ENCODE assay signal across 9 cellular contexts in genomic region chr2:223896751-223897320, GRCh38. TPM values are rescaled to one million over a fixed set of nuclear protein-coding genes. Genes with fewer than 3 reads are reported as not detected.
DNase-seq lines count a peak whose midpoint lies in the region; ATAC-seq lines count a peak whose summit lies in the region.
"Had no signal": no experiment of that assay in that cellular context is flagged by ENCODE, and none has a peak within 500 bp of the region (broad histone marks: within the 10 kb centered on the region; RNA-seq: fewer than 3 reads in every experiment).

No MANE protein-coding gene starts in this region.

- DNase-seq in NOMO-1 treated with dmso at 0.1 percent for 144 hours (lab: John Stamatoyannopoulos, UW; ENCODE audit: unreplicated experiment) (peak; percentile 47), left kidney (ENCODE audit: low read depth, low spot score) (peak; percentile 9), iPS-NIHi7 (ENCODE audit: extremely low spot score) (no peak), mucosa of gallbladder (ENCODE audit: low spot score) (no peak), NCI-H128 (lab: John Stamatoyannopoulos, UW; ENCODE audit: unreplicated experiment) (no peak), NCI-H1092 treated with DMSO at 0.1 percent for 48 hours (lab: John Stamatoyannopoulos, UW) (no peak)

- ATAC-seq in GM18873 (IDR thresholded peaks at IDR 0.05; ENCODE audit: low FRiP score, unreplicated experiment): peak; percentile 84
- ATAC-seq in HG02642 (IDR thresholded peaks at IDR 0.05; ENCODE audit: poor library complexity, unreplicated experiment): peak; percentile 74
- ATAC-seq: Panc1 had no signal

RNA-seq across cellular contexts. Expression of gene WDFY1, which starts 48.3 kb away (rescaled TPM):
- 51.9 TPM for total RNA-seq in mucosa of gallbladder

RNA-seq across cellular contexts. Expression of gene AP1S3, which starts 59.5 kb away (rescaled TPM):
- 43.3 TPM for total RNA-seq in mucosa of gallbladder

Comparison
In these comparisons a context has a peak if more than half of its experiments do, and no peak if none do; other contexts are left out.
1. DNase-seq: peak in NOMO-1 treated with dmso at 0.1 percent for 144 hours (single experiment) and left kidney (single experiment); none in iPS-NIHi7 (single experiment), mucosa of gallbladder (single experiment), NCI-H128 (single experiment) and NCI-H1092 treated with DMSO at 0.1 percent for 48 hours (single experiment).